ENCODE assay signal across 8 cellular contexts in the genomic region with DNA sequence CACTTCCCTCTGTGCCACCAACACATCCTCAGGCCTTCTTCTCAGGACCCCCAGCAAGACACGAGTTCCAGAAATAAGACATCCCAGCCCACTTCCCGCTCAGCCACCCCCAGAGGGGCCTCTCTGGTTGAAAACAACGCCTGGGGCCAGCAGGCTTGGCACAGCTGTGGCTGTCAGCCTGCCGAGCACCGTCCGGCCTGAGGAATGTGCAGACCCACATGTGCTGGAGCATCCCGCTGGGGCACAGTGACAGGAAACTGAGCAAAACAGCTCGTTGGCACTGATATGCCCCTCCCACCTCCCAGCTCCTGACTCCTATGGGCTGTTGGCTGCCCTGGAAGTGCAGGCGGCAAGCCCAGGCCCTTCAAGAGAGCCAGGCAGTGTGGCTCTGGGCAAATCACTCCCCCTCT. TPM values are rescaled to one million over a fixed set of nuclear protein-coding genes. Genes with fewer than 3 reads are reported as not detected.
DNase-seq lines count a peak whose midpoint lies in the region; ATAC-seq and TF ChIP-seq lines count a peak whose summit lies in the region.

No MANE protein-coding gene starts in this region.

- H3F3A ChIP-seq in OCI-LY1 (ENCODE audit: insufficient read depth, low read length), result no peaks in the 10 kb centered on the region

- H3K9ac ChIP-seq in OCI-LY1 (ENCODE audit: low read length) (no peak overlapping the region; the same call in 1 of the 2 replicates), mucosa of rectum (ENCODE audit: low read depth in 1 of 2, low read length in 2 of 2) (peak overlapping the region; percentile 58 to 67)

- H4K20me1 ChIP-seq in OCI-LY1 (ENCODE audit: insufficient read depth, low read length), result no peaks in the 10 kb centered on the region

- H3K27ac ChIP-seq in OCI-LY1 (ENCODE audit: low read depth, low read length, poor library complexity, severe bottlenecking) (no peak overlapping the region), dorsolateral prefrontal cortex (peak overlapping the region in 58 of 59 donors; percentile 6 to 92 (median 79)), mucosa of rectum (ENCODE audit: low read depth in 2 of 2, low read length in 2 of 2) (peak overlapping the region; percentile 46 to 65)

- peak overlapping the region; percentile 55 for H3K4me3 ChIP-seq in OCI-LY1 (ENCODE audit: low read depth, low read length, poor library complexity, severe bottlenecking)
- H3K4me3 ChIP-seq in dorsolateral prefrontal cortex, result peak overlapping the region in 50 of 59 donors; percentile 2 to 85 (median 74)
- H3K4me3 ChIP-seq in mucosa of rectum (ENCODE audit: low read length in 2 of 2), result peak overlapping the region; percentile 66 to 82
- H3K4me3 ChIP-seq in HAP-1, result no peak overlapping the region

- peak; percentile 25 for DNase-seq in NCI-H510A (lab: John Stamatoyannopoulos, UW)
- no peak for DNase-seq in NCI-H510A treated with DMSO at 0.1 percent for 48 hours (lab: John Stamatoyannopoulos, UW)
- DNase-seq in dorsolateral prefrontal cortex, result peak in 8 of 10 donors; percentile 45 to 80 (median 70)
- no peak for DNase-seq in HAP-1 (ENCODE audit: low spot score in 2 of 2)

- TF ChIP-seq CTCF in OCI-LY1 (IDR thresholded peaks at IDR 0.05; ENCODE audit: low read length), result no peak
- TF ChIP-seq CTCF in dorsolateral prefrontal cortex (IDR thresholded peaks at IDR 0.05 in 54 of 56, conservative IDR thresholded peaks at IDR 0.05 in 2 of 56; ENCODE audit: low read depth in 1 of 56, partially characterized antibody in 56 of 56), result peak in 2 of 56 donors; percentile 13 to 15

- H3K9me2 ChIP-seq in OCI-LY1 (ENCODE audit: low read depth, low read length), result no peaks in the 10 kb centered on the region

- H3K4me2 ChIP-seq in OCI-LY1 (ENCODE audit: low read length), result peak overlapping the region; percentile 47; the same call in 1 of the 2 replicates

- H2AFZ ChIP-seq in OCI-LY1 (ENCODE audit: low read length), result no peak overlapping the region

- peaks cover 8% of the 10 kb centered on the region; the same call in 1 of the 2 replicates for H3K27me3 ChIP-seq in OCI-LY1 (ENCODE audit: insufficient read depth, low read length)
- no peaks in the 10 kb centered on the region for H3K27me3 ChIP-seq in dorsolateral prefrontal cortex
- no peaks in the 10 kb centered on the region for H3K27me3 ChIP-seq in mucosa of rectum (ENCODE audit: control insufficient read depth in 2 of 2, insufficient read depth in 2 of 2, low read length in 2 of 2)
- H3K27me3 ChIP-seq in HAP-1 (ENCODE audit: low read depth), result no peaks in the 10 kb centered on the region

- no peaks in the 10 kb centered on the region for H3K36me3 ChIP-seq in OCI-LY1 (ENCODE audit: insufficient read depth, low read length)
- no peaks in the 10 kb centered on the region for H3K36me3 ChIP-seq in mucosa of rectum (ENCODE audit: control insufficient read depth in 2 of 2, insufficient read depth in 2 of 2, low read length in 2 of 2)
- H3K36me3 ChIP-seq in HAP-1 (replicated peaks), result no peaks in the 10 kb centered on the region

- no peak for ATAC-seq in GM21825 (IDR thresholded peaks at IDR 0.05; ENCODE audit: unreplicated experiment)
- ATAC-seq in GM18907 (IDR thresholded peaks at IDR 0.05; ENCODE audit: unreplicated experiment), result no peak

- no peaks in the 10 kb centered on the region for H3K9me3 ChIP-seq in OCI-LY1 (ENCODE audit: low read length)
- no peaks in the 10 kb centered on the region for H3K9me3 ChIP-seq in mucosa of rectum (ENCODE audit: control insufficient read depth in 2 of 2, low read length in 2 of 2)
- H3K9me3 ChIP-seq in HAP-1, result no peaks in the 10 kb centered on the region

- H3K79me2 ChIP-seq in OCI-LY1 (ENCODE audit: insufficient read depth, low read length), result no peaks in the 10 kb centered on the region

- in situ Hi-C loops in HAP-1 (cut with MboI; ENCODE audit: low sequenced_read_pairs), result no loop called here

- intact Hi-C loops in dorsolateral prefrontal cortex (cut with DNase I), result loop anchor here in 1 of 2 donors (5.0 kb wide), 1 partner anchor 53 kb away; no protein-coding TSS in a partner anchor

- H3K4me1 ChIP-seq in OCI-LY1 (ENCODE audit: insufficient read depth, low read length, severe bottlenecking) (peaks cover 44% of the 10 kb centered on the region), mucosa of rectum (ENCODE audit: control insufficient read depth in 2 of 2, insufficient read depth in 2 of 2, low read length in 2 of 2) (peaks cover 36 to 40% of the 10 kb centered on the region in 2 donors), HAP-1 (no peaks in the 10 kb centered on the region)

RNA-seq across cellular contexts. Expression of a gene that starts 1.4 kb away (rescaled TPM):
- total RNA-seq in dorsolateral prefrontal cortex, result 10 to 100 TPM in 85 of 120 experiments, 1 to 10 TPM in 35; 5.1 to 41.5 (median 12.5) TPM

RNA-seq across cellular contexts. Expression of a gene that starts 19.8 kb away (rescaled TPM):
- 10 to 100 TPM; 17.9 to 48.1 (median 33.3) TPM for total RNA-seq in dorsolateral prefrontal cortex

Comparison
In these comparisons a context has a peak if more than half of its experiments do, and no peak if none do; other contexts are left out.
1. DNase-seq: peak in NCI-H510A (single experiment) and dorsolateral prefrontal cortex (8 of 10); none in NCI-H510A treated with DMSO at 0.1 percent for 48 hours (single experiment) and HAP-1 (0 of 2).